Comparison of ENCODE assay signal across 8 cellular contexts in the genomic region with DNA sequence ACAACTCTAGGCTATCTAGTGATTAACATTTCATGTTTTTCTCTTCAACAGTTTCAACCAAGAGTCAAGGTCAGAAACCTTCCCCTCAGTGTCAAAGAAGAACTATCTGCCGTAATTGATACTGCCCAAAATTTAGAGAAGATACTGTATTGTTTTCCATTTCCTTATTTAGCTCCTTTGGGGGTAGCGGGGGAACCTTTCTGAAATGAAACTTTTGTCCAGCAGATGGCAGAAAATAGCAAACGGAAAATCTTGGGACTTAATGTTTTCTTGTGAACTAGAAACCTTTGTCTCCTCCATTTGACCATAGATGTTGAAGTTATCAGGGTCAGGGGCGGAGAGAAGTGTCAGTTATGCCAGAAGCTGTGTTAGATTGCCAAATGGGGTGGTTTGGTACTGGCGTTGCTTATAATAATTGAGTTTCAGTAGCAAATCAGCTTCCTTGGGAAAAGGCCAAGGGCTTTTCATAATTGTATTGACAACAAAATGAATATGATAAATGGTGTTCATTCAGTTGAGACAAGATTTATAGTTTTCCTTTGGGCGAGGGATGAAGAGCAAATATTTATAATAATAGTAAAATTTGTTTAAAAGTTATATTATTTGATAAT.
A peak's percentile ranks its signal among the peaks of the same experiment; 100 is the strongest.
DNase-seq lines count a peak whose midpoint lies in the region; ATAC-seq and TF ChIP-seq lines count a peak whose summit lies in the region.

No MANE protein-coding gene starts in this region.

- H3K79me2 ChIP-seq in SU-DHL-6 (ENCODE audit: insufficient read depth, low read length) = no peaks in the 10 kb centered on the region

- no peak overlapping the region for H3K27ac ChIP-seq in heart left ventricle
- H3K27ac ChIP-seq in SU-DHL-6 (ENCODE audit: low read depth, low read length) = no peak overlapping the region
- H3K27ac ChIP-seq in sigmoid colon = no peak overlapping the region

- intact Hi-C loops in heart left ventricle (cut with DNase I) (loop anchor here (1.0 to 5.0 kb wide), 3 partner anchors 129 to 130 kb away; no protein-coding TSS in a partner anchor), cardiac septum (cut with DNase I) (loop anchor here (5.0 kb wide), 1 partner anchor 130 kb away; no protein-coding TSS in a partner anchor), sigmoid colon (cut with DNase I) (loop anchor here (5.0 kb wide), 1 partner anchor 130 kb away; no protein-coding TSS in a partner anchor)

- H3K9ac ChIP-seq in SU-DHL-6 (ENCODE audit: low read length) = no peak overlapping the region

- H3K27me3 ChIP-seq in heart left ventricle (no peaks in the 10 kb centered on the region), SU-DHL-6 (ENCODE audit: low read length) (no peaks in the 10 kb centered on the region), sigmoid colon (no peaks in the 10 kb centered on the region)

- H4K20me1 ChIP-seq in SU-DHL-6 (ENCODE audit: low read depth, low read length) = no peaks in the 10 kb centered on the region

- TF ChIP-seq POLR2A in heart left ventricle (IDR thresholded peaks at IDR 0.05) = no peak
- TF ChIP-seq POLR2A in sigmoid colon (IDR thresholded peaks at IDR 0.05) = no peak

- H3K9me3 ChIP-seq in heart left ventricle = no peaks in the 10 kb centered on the region
- H3K9me3 ChIP-seq in SU-DHL-6 (ENCODE audit: insufficient read depth, low read length) = no peaks in the 10 kb centered on the region
- H3K9me3 ChIP-seq in sigmoid colon = no peaks in the 10 kb centered on the region

- H3K4me3 ChIP-seq in heart left ventricle (no peak overlapping the region), SU-DHL-6 (ENCODE audit: insufficient read depth, low read length, poor library complexity, severe bottlenecking) (no peak overlapping the region), fibroblast of villous mesenchyme (ENCODE audit: low read depth, low read length) (no peak overlapping the region), sigmoid colon (no peak overlapping the region)

- DNase-seq in heart left ventricle (peak in 1 of 5 donors; percentile 7), cardiac septum (ENCODE audit: low spot score) (no peak), KG1 (lab: John Stamatoyannopoulos, UW) (peak; percentile 67), fibroblast of villous mesenchyme (ENCODE audit: low read depth) (peak; percentile 64), sigmoid colon (no peak)
- DNase-seq in stimulated activated CD4-positive, alpha-beta T cell treated with anti-CD3 and anti-CD28 coated beads, Interleukin-4, amount 100 ng/mL, for 4 hours = no peak

- no peak overlapping the region for H2AFZ ChIP-seq in SU-DHL-6 (ENCODE audit: low read depth, low read length, severe bottlenecking)

- no peaks in the 10 kb centered on the region for H3K36me3 ChIP-seq in heart left ventricle
- H3K36me3 ChIP-seq in SU-DHL-6 (ENCODE audit: low read length) = no peaks in the 10 kb centered on the region
- no peaks in the 10 kb centered on the region for H3K36me3 ChIP-seq in sigmoid colon

- 32 to 40% (median 35%) methylated on average over 6 of the region's 6 CpGs for WGBS in heart left ventricle, 4 donors
- WGBS in sigmoid colon, 2 donors = 42 to 53% methylated on average over 6 of the region's 6 CpGs

- no peaks in the 10 kb centered on the region for H3F3A ChIP-seq in SU-DHL-6 (ENCODE audit: insufficient read depth)

- H3K4me1 ChIP-seq in heart left ventricle (peaks cover 0 to 4% (median 0%) of the 10 kb centered on the region in 12 donors), sigmoid colon (peaks cover 0 to 5% (median 0%) of the 10 kb centered on the region in 4 donors)

- H3K9me2 ChIP-seq in SU-DHL-6 (replicated peaks; ENCODE audit: insufficient read depth, low read length) = no peaks in the 10 kb centered on the region

- ATAC-seq in heart left ventricle (no peak), HG02759 (IDR thresholded peaks at IDR 0.05; ENCODE audit: unreplicated experiment) (no peak)

- TF ChIP-seq CTCF in heart left ventricle (IDR thresholded peaks at IDR 0.05) (peak; percentile 24 to 69 (median 50)), SU-DHL-6 (IDR thresholded peaks at IDR 0.05; ENCODE audit: insufficient read depth, low read length, poor library complexity, severe bottlenecking) (peak; percentile 48), fibroblast of villous mesenchyme (IDR thresholded peaks at IDR 0.05; ENCODE audit: insufficient read depth, low read depth, low read length) (peak; percentile 63), sigmoid colon (IDR thresholded peaks at IDR 0.05) (peak in 3 of 4 experiments; percentile 19 to 46 (median 25))

- no peak overlapping the region for H3K4me2 ChIP-seq in SU-DHL-6 (ENCODE audit: low read depth, low read length, poor library complexity, severe bottlenecking)

- TF ChIP-seq EP300 in sigmoid colon (IDR thresholded peaks at IDR 0.05) = no peak

Comparison
In these comparisons a context has a peak if more than half of its experiments do, and no peak if none do; other contexts are left out.
1. DNase-seq: peak in KG1 (single experiment) and fibroblast of villous mesenchyme (single experiment); none in cardiac septum (single experiment), sigmoid colon (single experiment) and stimulated activated CD4-positive, alpha-beta T cell treated with anti-CD3 and anti-CD28 coated beads, Interleukin-4, amount 100 ng/mL, for 4 hours (0 of 2).
2. Peak in every context shown above with its lines, with median percentiles within 50 percentile points of each other: CTCF ChIP-seq.